Comparison of ENCODE assay signal across 9 cellular contexts in genomic region chr21:34017127-34017961, GRCh38. TPM values are rescaled to one million over a fixed set of nuclear protein-coding genes. Genes with fewer than 3 reads are reported as not detected.
DNase-seq lines count a peak whose midpoint lies in the region; ATAC-seq and FAIRE-seq lines count a peak whose summit lies in the region.
"Had no signal": no experiment of that assay in that cellular context is flagged by ENCODE, and none has a peak within 500 bp of the region (broad histone marks: within the 10 kb centered on the region; RNA-seq: fewer than 3 reads in every experiment).

No MANE protein-coding gene starts in this region.

- H3K9me3 ChIP-seq in Karpas-422 (ENCODE audit: low read length) = peaks cover 12% of the 10 kb centered on the region
- no peaks in the 10 kb centered on the region for H3K9me3 ChIP-seq in small intestine (ENCODE audit: control insufficient read depth, low read depth)

- no peaks in the 10 kb centered on the region for H3K27me3 ChIP-seq in Karpas-422 (ENCODE audit: low read length)
- H3K27me3 ChIP-seq in small intestine (ENCODE audit: control insufficient read depth in 2 of 2, insufficient read depth in 2 of 2, low read length in 2 of 2) = no peaks in the 10 kb centered on the region

- H4K20me1 ChIP-seq in Karpas-422 (ENCODE audit: insufficient read depth, low read depth, low read length) = no peaks in the 10 kb centered on the region

- H3K79me2 ChIP-seq in Karpas-422 (ENCODE audit: low read length) = no peaks in the 10 kb centered on the region

- ATAC-seq in GM18508 (IDR thresholded peaks at IDR 0.05; ENCODE audit: insufficient read depth, unreplicated experiment) = peak; percentile 34
- ATAC-seq in GM21447 (IDR thresholded peaks at IDR 0.05; ENCODE audit: unreplicated experiment) = peak; percentile 26
- ATAC-seq in GM18511 (IDR thresholded peaks at IDR 0.05; ENCODE audit: unreplicated experiment) = no peak

- peaks cover 7% of the 10 kb centered on the region; the same call in 1 of the 2 replicates for H3K36me3 ChIP-seq in Karpas-422 (ENCODE audit: insufficient read depth, low read length)
- H3K36me3 ChIP-seq in small intestine (ENCODE audit: control insufficient read depth in 2 of 2, insufficient read depth in 2 of 2, low read length in 2 of 2) = no peaks in the 10 kb centered on the region

- H3K4me1 ChIP-seq in Karpas-422 (ENCODE audit: low read length) (peaks cover 52% of the 10 kb centered on the region), small intestine (ENCODE audit: control insufficient read depth in 2 of 2, insufficient read depth in 1 of 2, low read depth in 1 of 2, low read length in 1 of 2) (no peaks in the 10 kb centered on the region)

- 87 to 90% (median 88%) methylated on average over 5 of the region's 5 CpGs for WGBS in small intestine, 3 donors

- peak; percentile 61 for DNase-seq in Karpas-422
- peak; percentile 87 for DNase-seq in iris pigment epithelial cell (ENCODE audit: low read depth)
- DNase-seq in GM03348 (ENCODE audit: low spot score) = no peak
- DNase-seq in small intestine = no peak
- no peak for DNase-seq in NCI-H345 treated with DMSO at 0.1 percent for 48 hours (lab: John Stamatoyannopoulos, UW; ENCODE audit: unreplicated experiment)
- DNase-seq: substantia nigra had no signal

- H2AFZ ChIP-seq in Karpas-422 (ENCODE audit: low read length) = no peak overlapping the region

- no peak for FAIRE-seq in small intestine (lab: Jason Lieb, UNC)

- peak overlapping the region; percentile 34 for H3K4me2 ChIP-seq in Karpas-422 (ENCODE audit: low read depth, low read length, poor library complexity, severe bottlenecking)

- no peak overlapping the region for H3K4me3 ChIP-seq in Karpas-422 (ENCODE audit: low read length)
- no peak overlapping the region for H3K4me3 ChIP-seq in small intestine (ENCODE audit: low read depth in 1 of 2, low read length in 2 of 2)

- no peaks in the 10 kb centered on the region for H3K9me2 ChIP-seq in Karpas-422 (replicated peaks; ENCODE audit: insufficient read depth, low read length)

- peak overlapping the region; percentile 28; the same call in 1 of the 2 replicates for H3K9ac ChIP-seq in Karpas-422 (ENCODE audit: low read length)

- H3K27ac ChIP-seq in Karpas-422 (ENCODE audit: low read length) (peak overlapping the region; percentile 97), small intestine (ENCODE audit: low read depth in 1 of 2, low read length in 1 of 2) (no peak overlapping the region)

RNA-seq across cellular contexts. Expression of gene MRPS6, which starts 56.0 kb away (rescaled TPM):
- 28.4 and 56.8 TPM in 2 replicates for total RNA-seq in Karpas-422 (2014; rRNA removed; shearing (Covaris generic); ENCODE audit: low replicate concordance)
- 10 to 100 TPM; 47.0 to 59.7 (median 57.8) TPM for polyA plus RNA-seq in small intestine

RNA-seq across cellular contexts. Expression of gene SLC5A3, which starts 56.0 kb away (rescaled TPM):
- total RNA-seq in Karpas-422 (2014; rRNA removed; shearing (Covaris generic); ENCODE audit: low replicate concordance) = 23.7 and 55.0 TPM in 2 replicates
- polyA plus RNA-seq in small intestine = 1 to 10 TPM in 1 of 3 donors, under 1 TPM in 2; 0.54 to 2.2 (median 0.89) TPM

Comparison
In these comparisons a context has a peak if more than half of its experiments do, and no peak if none do; other contexts are left out.
1. DNase-seq: peak in Karpas-422 (single experiment) and iris pigment epithelial cell (single experiment); none in GM03348 (single experiment), small intestine (single experiment) and NCI-H345 treated with DMSO at 0.1 percent for 48 hours (single experiment).